Comparison of ENCODE assay signal across 21 cellular contexts in genomic region chr11:57699813-57700212, GRCh38. TPM values are rescaled to one million over a fixed set of nuclear protein-coding genes. Genes with fewer than 3 reads are reported as not detected.
A peak's percentile ranks its signal among the peaks of the same experiment; 100 is the strongest.
DNase-seq lines count a peak whose midpoint lies in the region; ATAC-seq, FAIRE-seq and TF ChIP-seq lines count a peak whose summit lies in the region.
"Had no signal": no experiment of that assay in that cellular context is flagged by ENCODE, and none has a peak within 500 bp of the region (broad histone marks: within the 10 kb centered on the region; RNA-seq: fewer than 3 reads in every experiment).

No MANE protein-coding gene starts in this region.

- no peak overlapping the region for H3K9ac ChIP-seq in K562 (ENCODE audit: insufficient read depth in 1 of 2, low read depth in 2 of 2, low read length in 2 of 2)

- DNase-seq in activated CD4-positive, alpha-beta memory T cell treated with anti-CD3 and anti-CD28 coated beads for 36 hours = no peak
- no peak for DNase-seq in activated CD4-positive, alpha-beta memory T cell treated with anti-CD3 and anti-CD28 coated beads, Interleukin-2, amount 10 ng/mL, durations not matched to agents 7 days and 5 days
- DNase-seq in activated naive CD4-positive, alpha-beta T cell treated with anti-CD3 and anti-CD28 coated beads for 36 hours = no peak
- DNase-seq in K562 (ENCODE audit: extremely low read depth in 1 of 4, low spot score in 3 of 4) (no peak), NCI-H1048 (lab: John Stamatoyannopoulos, UW) (no peak)
- no peak for DNase-seq in stimulated activated effector memory CD8-positive, alpha-beta T cell treated with anti-CD3 and anti-CD28 coated beads, Interleukin-12 subunit alpha, Interleukin-12 subunit beta, amount 100 ng/mL, for 72 hours (ENCODE audit: low spot score in 2 of 2)
- DNase-seq: CD8-positive, alpha-beta T cell; COR-L47; DMS153; DMS79 treated with DMSO at 0.1 percent for 48 hours; EL had no signal

- POLR2A ChIA-PET in activated CD4-positive, alpha-beta memory T cell treated with anti-CD3 and anti-CD28 coated beads for 36 hours (lab: Charles Lee) = interaction anchor here (0.8 kb wide), 1 partner anchor 10 kb away, joined by 4 read pairs; no protein-coding TSS in a partner anchor
- POLR2A ChIA-PET in activated CD4-positive, alpha-beta memory T cell treated with anti-CD3 and anti-CD28 coated beads, Interleukin-2, amount 10 ng/mL, durations not matched to agents 7 days and 5 days (lab: Charles Lee) = interaction anchor here (1.0 kb wide), 1 partner anchor 12 kb away, joined by 6 read pairs; the partner anchor contains the start of genes MED19 and TMX2
- POLR2A ChIA-PET in K562 (lab: Yijun Ruan, JAX) = interaction anchor here (0.9 kb wide), 1 partner anchor 12 kb away, joined by 3 read pairs; no protein-coding TSS in a partner anchor

- H3K9me3 ChIP-seq in K562 (replicated peaks; ENCODE audit: control insufficient read depth, insufficient read depth, low read depth, low read length) = no peaks in the 10 kb centered on the region

- no TSS peak for BruUV-seq in K562 (replicated peaks; lab: Mats Ljungman, UMichigan)

- CTCF ChIA-PET in activated CD4-positive, alpha-beta memory T cell treated with anti-CD3 and anti-CD28 coated beads for 36 hours (lab: Charles Lee) = no interaction called here
- CTCF ChIA-PET in activated CD4-positive, alpha-beta memory T cell treated with anti-CD3 and anti-CD28 coated beads, Interleukin-2, amount 10 ng/mL, durations not matched to agents 7 days and 5 days (lab: Charles Lee) = interaction anchor here (1.8 kb wide), 1 partner anchor 100 kb away, joined by 5 read pairs; no protein-coding TSS in a partner anchor
- CTCF ChIA-PET in activated naive CD4-positive, alpha-beta T cell treated with anti-CD3 and anti-CD28 coated beads for 36 hours (lab: Charles Lee) = interaction anchor here (0.5 kb wide), 1 partner anchor 175 kb away, joined by 3 read pairs; no protein-coding TSS in a partner anchor
- CTCF ChIA-PET in K562 (lab: Yijun Ruan, JAX; ENCODE audit: low intra/inter-chr PET ratio) = no interaction called here

- no peak; the same call in 2 of the 3 replicates for ATAC-seq in K562
- no peak for ATAC-seq in stimulated activated effector memory CD8-positive, alpha-beta T cell treated with anti-CD3 and anti-CD28 coated beads, Interleukin-12 subunit alpha, Interleukin-12 subunit beta, amount 100 ng/mL, for 72 hours
- no peak for ATAC-seq in GM18909 (IDR thresholded peaks at IDR 0.05; ENCODE audit: poor library complexity, unreplicated experiment)
- ATAC-seq: CD8-positive, alpha-beta T cell had no signal

- no peaks in the 10 kb centered on the region for H3K79me2 ChIP-seq in K562 (ENCODE audit: control insufficient read depth, insufficient read depth, low read length)

- no peak for FAIRE-seq in K562 (lab: Jason Lieb, UNC)
- FAIRE-seq: D721Med, G401.6, GM12891, GM19239, H54, HTR-8/SVneo had no signal

- H3K9me3 Mint-ChIP-seq in activated CD4-positive, alpha-beta memory T cell treated with anti-CD3 and anti-CD28 coated beads for 36 hours = no peaks in the 10 kb centered on the region
- H3K9me3 Mint-ChIP-seq in activated CD4-positive, alpha-beta memory T cell treated with anti-CD3 and anti-CD28 coated beads, Interleukin-2, amount 10 ng/mL, durations not matched to agents 7 days and 5 days = no peaks in the 10 kb centered on the region
- no peaks in the 10 kb centered on the region for H3K9me3 Mint-ChIP-seq in activated naive CD4-positive, alpha-beta T cell treated with anti-CD3 and anti-CD28 coated beads, Interleukin-2, amount 50 U/mL, for 24 hours
- H3K9me3 Mint-ChIP-seq in activated naive CD4-positive, alpha-beta T cell treated with anti-CD3 and anti-CD28 coated beads for 36 hours = no peaks in the 10 kb centered on the region
- H3K9me3 Mint-ChIP-seq in stimulated activated effector memory CD8-positive, alpha-beta T cell treated with anti-CD3 and anti-CD28 coated beads, Interleukin-12 subunit alpha, Interleukin-12 subunit beta, amount 100 ng/mL, for 72 hours = no peaks in the 10 kb centered on the region
- H3K9me3 Mint-ChIP-seq: CD8-positive, alpha-beta T cell had no signal

- in situ Hi-C loops in K562 (cut with MboI) = no loop called here

- no peak overlapping the region for H2AFZ ChIP-seq in K562 (ENCODE audit: low read depth, low read length)

- TF ChIP-seq RAD21 in K562 (CRISPR knock-in tag; conservative IDR thresholded peaks at IDR 0.05 in 1 of 2, IDR thresholded peaks at IDR 0.05 in 1 of 2) = no peak

- H4K20me1 ChIP-seq in K562 (replicated peaks; ENCODE audit: control insufficient read depth, insufficient read depth, low read length) = no peaks in the 10 kb centered on the region

- no peak overlapping the region for H3K4me3 ChIP-seq in K562

- no peak overlapping the region for H3K27ac ChIP-seq in K562 (ENCODE audit: extremely low read depth, low read depth, low read length)
- H3K27ac ChIP-seq: 22Rv1 had no signal

- TF ChIP-seq CTCF in K562 (IDR thresholded peaks at IDR 0.05 in 2 of 3, conservative IDR thresholded peaks at IDR 0.05 in 1 of 3; ENCODE audit: insufficient read depth in 2 of 3, low read depth in 1 of 3, low read length in 3 of 3) = no peak

- peak overlapping the region; percentile 24 for H3K27ac Mint-ChIP-seq in activated CD4-positive, alpha-beta memory T cell treated with anti-CD3 and anti-CD28 coated beads for 36 hours
- no peak overlapping the region for H3K27ac Mint-ChIP-seq in activated CD4-positive, alpha-beta memory T cell treated with anti-CD3 and anti-CD28 coated beads, Interleukin-2, amount 10 ng/mL, durations not matched to agents 7 days and 5 days
- H3K27ac Mint-ChIP-seq in activated naive CD4-positive, alpha-beta T cell treated with anti-CD3 and anti-CD28 coated beads, Interleukin-2, amount 50 U/mL, for 24 hours = peak overlapping the region; percentile 57
- no peak overlapping the region for H3K27ac Mint-ChIP-seq in activated naive CD4-positive, alpha-beta T cell treated with anti-CD3 and anti-CD28 coated beads for 36 hours
- H3K27ac Mint-ChIP-seq in stimulated activated effector memory CD8-positive, alpha-beta T cell treated with anti-CD3 and anti-CD28 coated beads, Interleukin-12 subunit alpha, Interleukin-12 subunit beta, amount 100 ng/mL, for 72 hours = peak overlapping the region; percentile 78
- H3K27ac Mint-ChIP-seq: CD14-positive monocyte; CD8-positive, alpha-beta T cell had no signal

- intact Hi-C loops in activated CD4-positive, alpha-beta memory T cell treated with anti-CD3 and anti-CD28 coated beads for 36 hours (cut with micrococcal nuclease) = no loop called here
- intact Hi-C loops in activated naive CD4-positive, alpha-beta T cell treated with anti-CD3 and anti-CD28 coated beads for 36 hours (cut with micrococcal nuclease) = no loop called here
- intact Hi-C loops in K562 (cut with micrococcal nuclease) = no loop called here

- no peak for TF ChIP-seq POLR2A in K562 (conservative IDR thresholded peaks at IDR 0.05)

- H3K36me3 ChIP-seq in K562 (ENCODE audit: control insufficient read depth, insufficient read depth, low read length) = peaks cover 78% of the 10 kb centered on the region

- H3K36me3 Mint-ChIP-seq in activated CD4-positive, alpha-beta memory T cell treated with anti-CD3 and anti-CD28 coated beads for 36 hours = peaks cover 41% of the 10 kb centered on the region
- peaks cover 65% of the 10 kb centered on the region for H3K36me3 Mint-ChIP-seq in activated CD4-positive, alpha-beta memory T cell treated with anti-CD3 and anti-CD28 coated beads, Interleukin-2, amount 10 ng/mL, durations not matched to agents 7 days and 5 days (ENCODE audit: low read depth)
- H3K36me3 Mint-ChIP-seq in activated naive CD4-positive, alpha-beta T cell treated with anti-CD3 and anti-CD28 coated beads, Interleukin-2, amount 50 U/mL, for 24 hours = peaks cover 13% of the 10 kb centered on the region
- H3K36me3 Mint-ChIP-seq in activated naive CD4-positive, alpha-beta T cell treated with anti-CD3 and anti-CD28 coated beads for 36 hours (ENCODE audit: low read depth) = peaks cover 29% of the 10 kb centered on the region
- peaks cover 100% of the 10 kb centered on the region for H3K36me3 Mint-ChIP-seq in stimulated activated effector memory CD8-positive, alpha-beta T cell treated with anti-CD3 and anti-CD28 coated beads, Interleukin-12 subunit alpha, Interleukin-12 subunit beta, amount 100 ng/mL, for 72 hours

- no peak overlapping the region for H3K4me3 Mint-ChIP-seq in activated CD4-positive, alpha-beta memory T cell treated with anti-CD3 and anti-CD28 coated beads for 36 hours
- no peak overlapping the region for H3K4me3 Mint-ChIP-seq in activated CD4-positive, alpha-beta memory T cell treated with anti-CD3 and anti-CD28 coated beads, Interleukin-2, amount 10 ng/mL, durations not matched to agents 7 days and 5 days
- H3K4me3 Mint-ChIP-seq in activated naive CD4-positive, alpha-beta T cell treated with anti-CD3 and anti-CD28 coated beads, Interleukin-2, amount 50 U/mL, for 24 hours = no peak overlapping the region
- no peak overlapping the region for H3K4me3 Mint-ChIP-seq in activated naive CD4-positive, alpha-beta T cell treated with anti-CD3 and anti-CD28 coated beads for 36 hours
- H3K4me3 Mint-ChIP-seq in stimulated activated effector memory CD8-positive, alpha-beta T cell treated with anti-CD3 and anti-CD28 coated beads, Interleukin-12 subunit alpha, Interleukin-12 subunit beta, amount 100 ng/mL, for 72 hours = no peak overlapping the region
- H3K4me3 Mint-ChIP-seq: CD14-positive monocyte; CD8-positive, alpha-beta T cell had no signal

- no peak overlapping the region for H3K4me2 ChIP-seq in K562 (ENCODE audit: insufficient read depth, low read length)

- 88% methylated on average over 7 of the region's 10 CpGs for WGBS in K562 (ENCODE audit: insufficient coverage, low coverage, missing lambda C conversion rate)

- H3K27me3 ChIP-seq in K562 (ENCODE audit: control insufficient read depth in 2 of 2, insufficient read depth in 2 of 2, low read length in 2 of 2) = no peaks in the 10 kb centered on the region

- H3K4me1 Mint-ChIP-seq in activated CD4-positive, alpha-beta memory T cell treated with anti-CD3 and anti-CD28 coated beads for 36 hours (ENCODE audit: low read depth) = no peaks in the 10 kb centered on the region
- no peaks in the 10 kb centered on the region for H3K4me1 Mint-ChIP-seq in activated CD4-positive, alpha-beta memory T cell treated with anti-CD3 and anti-CD28 coated beads, Interleukin-2, amount 10 ng/mL, durations not matched to agents 7 days and 5 days
- H3K4me1 Mint-ChIP-seq in activated naive CD4-positive, alpha-beta T cell treated with anti-CD3 and anti-CD28 coated beads, Interleukin-2, amount 50 U/mL, for 24 hours = no peaks in the 10 kb centered on the region
- H3K4me1 Mint-ChIP-seq in activated naive CD4-positive, alpha-beta T cell treated with anti-CD3 and anti-CD28 coated beads for 36 hours (ENCODE audit: low read depth) = no peaks in the 10 kb centered on the region
- H3K4me1 Mint-ChIP-seq in stimulated activated effector memory CD8-positive, alpha-beta T cell treated with anti-CD3 and anti-CD28 coated beads, Interleukin-12 subunit alpha, Interleukin-12 subunit beta, amount 100 ng/mL, for 72 hours = no peaks in the 10 kb centered on the region
- H3K4me1 Mint-ChIP-seq: CD14-positive monocyte had no signal

- no peaks in the 10 kb centered on the region for H3K4me1 ChIP-seq in K562 (replicated peaks in 1 of 2; ENCODE audit: control insufficient read depth in 2 of 2, insufficient read depth in 2 of 2, low read length in 2 of 2)

- no peaks in the 10 kb centered on the region for H3K9me1 ChIP-seq in K562 (ENCODE audit: control insufficient read depth, insufficient read depth, low read length)

- no peak for TF ChIP-seq EP300 in K562 (IDR thresholded peaks at IDR 0.05; ENCODE audit: low read length)

- no peaks in the 10 kb centered on the region for H3K27me3 Mint-ChIP-seq in activated CD4-positive, alpha-beta memory T cell treated with anti-CD3 and anti-CD28 coated beads for 36 hours
- no peaks in the 10 kb centered on the region for H3K27me3 Mint-ChIP-seq in activated CD4-positive, alpha-beta memory T cell treated with anti-CD3 and anti-CD28 coated beads, Interleukin-2, amount 10 ng/mL, durations not matched to agents 7 days and 5 days
- H3K27me3 Mint-ChIP-seq in activated naive CD4-positive, alpha-beta T cell treated with anti-CD3 and anti-CD28 coated beads, Interleukin-2, amount 50 U/mL, for 24 hours = no peaks in the 10 kb centered on the region
- H3K27me3 Mint-ChIP-seq in activated naive CD4-positive, alpha-beta T cell treated with anti-CD3 and anti-CD28 coated beads for 36 hours (ENCODE audit: low read depth) = no peaks in the 10 kb centered on the region

RNA-seq across cellular contexts. Expression of gene MED19, which starts 12.2 kb away (rescaled TPM):
- total RNA-seq in activated CD4-positive, alpha-beta memory T cell treated with anti-CD3 and anti-CD28 coated beads for 36 hours = 10 to 100 TPM; 12.9 to 14.1 TPM
- 10 to 100 TPM; 13.9 to 14.1 TPM for total RNA-seq in activated CD4-positive, alpha-beta memory T cell treated with anti-CD3 and anti-CD28 coated beads, Interleukin-2, amount 10 ng/mL, durations not matched to agents 7 days and 5 days
- total RNA-seq in activated naive CD4-positive, alpha-beta T cell treated with anti-CD3 and anti-CD28 coated beads for 36 hours = 1 to 10 TPM; 8.2 to 9.0 TPM
- 14.1 and 17.9 TPM in 2 replicates for total RNA-seq in K562 (2011; cell fraction: chromatin; rRNA removed; ENCODE audit: low replicate concordance)
- 13.6 and 15.0 TPM in 2 replicates for total RNA-seq in K562 (2011; cell fraction: nucleolus; rRNA removed)
- total RNA-seq in K562 (2011; cell fraction: nucleoplasm; rRNA removed) = 11.6 and 12.5 TPM in 2 replicates
- total RNA-seq in K562 (2014; rRNA removed) (19.3 and 23.5 TPM in 2 replicates), K562 (2014; rRNA removed; fragmentation: Illumina TruSeq; extraction: Trizol) (13.9 and 14.9 TPM in 2 replicates), K562 (2015; rRNA removed; fragmentation: Illumina TruSeq; extraction: Trizol) (15.0 and 17.2 TPM in 2 replicates), K562 (2021) (13.7 and 14.0 TPM in 2 replicates)
- polyA plus RNA-seq in K562 (2011; rRNA removed) (16.4 and 19.2 TPM in 2 replicates), K562 (2014; fragmentation: Illumina TruSeq; extraction: Trizol) (17.7 and 19.8 TPM in 2 replicates), K562 (2014; fragmentation: Nextera tagmentation; extraction: Ambion mirVana) (1 to 10 TPM; 7.3 to 7.9 TPM), K562 (2014; rRNA removed) (15.9 and 22.1 TPM in 2 replicates)
- polyA plus RNA-seq in K562 (2011; cell fraction: cytosol; rRNA removed) = 22.5 and 55.4 TPM in 2 replicates
- 15.2 and 18.3 TPM in 2 replicates for polyA plus RNA-seq in K562 (2011; cell fraction: nucleus; rRNA removed)
- polyA plus RNA-seq in K562 (2012) = 15.4 and 19.6 TPM in 2 replicates
- polyA minus RNA-seq in K562 (2011; rRNA and poly(A)+ RNA removed) = 7.4 and 10.3 TPM in 2 replicates
- 4.0 and 5.4 TPM in 2 replicates for polyA minus RNA-seq in K562 (2011; cell fraction: cytosol; rRNA and poly(A)+ RNA removed)
- 4.7 and 5.3 TPM in 2 replicates for polyA minus RNA-seq in K562 (2011; cell fraction: nucleus; rRNA and poly(A)+ RNA removed)

RNA-seq across cellular contexts. Expression of gene TMX2, which starts 12.6 kb away (rescaled TPM):
- 10 to 100 TPM; 54.9 to 57.2 TPM for total RNA-seq in activated CD4-positive, alpha-beta memory T cell treated with anti-CD3 and anti-CD28 coated beads for 36 hours
- 10 to 100 TPM; 47.0 to 53.6 TPM for total RNA-seq in activated CD4-positive, alpha-beta memory T cell treated with anti-CD3 and anti-CD28 coated beads, Interleukin-2, amount 10 ng/mL, durations not matched to agents 7 days and 5 days
- 10 to 100 TPM; 49.8 to 54.7 TPM for total RNA-seq in activated naive CD4-positive, alpha-beta T cell treated with anti-CD3 and anti-CD28 coated beads for 36 hours
- total RNA-seq in K562 (2011; cell fraction: chromatin; rRNA removed; ENCODE audit: low replicate concordance) = 254 and 323 TPM in 2 replicates
- 286 and 299 TPM in 2 replicates for total RNA-seq in K562 (2011; cell fraction: nucleolus; rRNA removed)
- total RNA-seq in K562 (2011; cell fraction: nucleoplasm; rRNA removed) = 359 and 435 TPM in 2 replicates
- total RNA-seq in K562 (2014; rRNA removed) (184 and 195 TPM in 2 replicates), K562 (2014; rRNA removed; fragmentation: Illumina TruSeq; extraction: Trizol) (232 and 235 TPM in 2 replicates), K562 (2015; rRNA removed; fragmentation: Illumina TruSeq; extraction: Trizol) (215 and 227 TPM in 2 replicates), K562 (2021) (175 and 176 TPM in 2 replicates)
- polyA plus RNA-seq in K562 (2011; rRNA removed) (169 and 192 TPM in 2 replicates), K562 (2014; fragmentation: Illumina TruSeq; extraction: Trizol) (243 and 281 TPM in 2 replicates), K562 (2014; fragmentation: Nextera tagmentation; extraction: Ambion mirVana) (100 to 1,000 TPM; 381 to 433 TPM), K562 (2014; rRNA removed) (218 and 224 TPM in 2 replicates)
- polyA plus RNA-seq in K562 (2011; cell fraction: cytosol; rRNA removed) = 147 and 153 TPM in 2 replicates
- 239 and 329 TPM in 2 replicates for polyA plus RNA-seq in K562 (2011; cell fraction: nucleus; rRNA removed)
- 152 and 169 TPM in 2 replicates for polyA plus RNA-seq in K562 (2012)
- 211 and 260 TPM in 2 replicates for polyA minus RNA-seq in K562 (2011; rRNA and poly(A)+ RNA removed)
- polyA minus RNA-seq in K562 (2011; cell fraction: cytosol; rRNA and poly(A)+ RNA removed) = 74.3 and 111 TPM in 2 replicates
- 62.1 and 97.1 TPM in 2 replicates for polyA minus RNA-seq in K562 (2011; cell fraction: nucleus; rRNA and poly(A)+ RNA removed)

RNA-seq across cellular contexts. Expression of gene ZDHHC5, which starts 31.9 kb away (rescaled TPM):
- total RNA-seq in activated CD4-positive, alpha-beta memory T cell treated with anti-CD3 and anti-CD28 coated beads for 36 hours = 10 to 100 TPM; 56.8 to 65.5 TPM
- 10 to 100 TPM; 77.6 to 86.6 TPM for total RNA-seq in activated CD4-positive, alpha-beta memory T cell treated with anti-CD3 and anti-CD28 coated beads, Interleukin-2, amount 10 ng/mL, durations not matched to agents 7 days and 5 days
- 10 to 100 TPM; 38.5 to 46.6 TPM for total RNA-seq in activated naive CD4-positive, alpha-beta T cell treated with anti-CD3 and anti-CD28 coated beads for 36 hours
- total RNA-seq in K562 (2011; cell fraction: chromatin; rRNA removed; ENCODE audit: low replicate concordance) = 76.0 and 93.5 TPM in 2 replicates
- total RNA-seq in K562 (2011; cell fraction: nucleolus; rRNA removed) = 71.7 and 85.6 TPM in 2 replicates
- total RNA-seq in K562 (2011; cell fraction: nucleoplasm; rRNA removed) = 89.7 and 107 TPM in 2 replicates
- total RNA-seq in K562 (2014; rRNA removed) (22.5 and 30.0 TPM in 2 replicates), K562 (2014; rRNA removed; fragmentation: Illumina TruSeq; extraction: Trizol) (31.3 and 35.6 TPM in 2 replicates), K562 (2015; rRNA removed; fragmentation: Illumina TruSeq; extraction: Trizol) (35.9 and 37.1 TPM in 2 replicates), K562 (2021) (46.3 and 51.8 TPM in 2 replicates)
- polyA plus RNA-seq in K562 (2011; rRNA removed) (41.6 and 44.7 TPM in 2 replicates), K562 (2014; fragmentation: Illumina TruSeq; extraction: Trizol) (51.5 and 64.2 TPM in 2 replicates), K562 (2014; fragmentation: Nextera tagmentation; extraction: Ambion mirVana) (1 to 10 TPM; 3.8 to 8.8 TPM), K562 (2014; rRNA removed) (36.4 and 39.1 TPM in 2 replicates)
- polyA plus RNA-seq in K562 (2011; cell fraction: cytosol; rRNA removed) = 40.7 and 51.6 TPM in 2 replicates
- 41.7 and 67.0 TPM in 2 replicates for polyA plus RNA-seq in K562 (2011; cell fraction: nucleus; rRNA removed)
- 43.5 and 44.2 TPM in 2 replicates for polyA plus RNA-seq in K562 (2012)
- 66.4 and 78.8 TPM in 2 replicates for polyA minus RNA-seq in K562 (2011; rRNA and poly(A)+ RNA removed)
- polyA minus RNA-seq in K562 (2011; cell fraction: cytosol; rRNA and poly(A)+ RNA removed) = 28.8 and 38.3 TPM in 2 replicates
- polyA minus RNA-seq in K562 (2011; cell fraction: nucleus; rRNA and poly(A)+ RNA removed) = 24.6 and 29.2 TPM in 2 replicates

RNA-seq across cellular contexts. Expression of gene SELENOH, which starts 41.5 kb away (rescaled TPM):
- total RNA-seq in activated CD4-positive, alpha-beta memory T cell treated with anti-CD3 and anti-CD28 coated beads for 36 hours = 100 to 1,000 TPM; 235 to 252 TPM
- total RNA-seq in activated CD4-positive, alpha-beta memory T cell treated with anti-CD3 and anti-CD28 coated beads, Interleukin-2, amount 10 ng/mL, durations not matched to agents 7 days and 5 days = 100 to 1,000 TPM; 148 to 162 TPM
- total RNA-seq in activated naive CD4-positive, alpha-beta T cell treated with anti-CD3 and anti-CD28 coated beads for 36 hours = 100 to 1,000 TPM; 249 to 282 TPM
- total RNA-seq in K562 (2011; cell fraction: chromatin; rRNA removed; ENCODE audit: low replicate concordance) = 83.6 and 114 TPM in 2 replicates
- 79.0 and 105 TPM in 2 replicates for total RNA-seq in K562 (2011; cell fraction: nucleolus; rRNA removed)
- 100 and 130 TPM in 2 replicates for total RNA-seq in K562 (2011; cell fraction: nucleoplasm; rRNA removed)
- total RNA-seq in K562 (2014; rRNA removed) = 254 and 261 TPM in 2 replicates
- total RNA-seq in K562 (2014; rRNA removed; fragmentation: Illumina TruSeq; extraction: Trizol) = 47.8 and 49.2 TPM in 2 replicates
- total RNA-seq in K562 (2015; rRNA removed; fragmentation: Illumina TruSeq; extraction: Trizol) = 118 and 136 TPM in 2 replicates
- total RNA-seq in K562 (2021) = 194 and 216 TPM in 2 replicates
- polyA plus RNA-seq in K562 (2011; rRNA removed) = 116 and 120 TPM in 2 replicates
- polyA plus RNA-seq in K562 (2011; cell fraction: cytosol; rRNA removed) = 130 and 220 TPM in 2 replicates
- polyA plus RNA-seq in K562 (2011; cell fraction: nucleus; rRNA removed) = 80.1 and 86.3 TPM in 2 replicates
- 164 and 181 TPM in 2 replicates for polyA plus RNA-seq in K562 (2012)
- 33.9 and 70.6 TPM in 2 replicates for polyA plus RNA-seq in K562 (2014; fragmentation: Illumina TruSeq; extraction: Trizol)
- 10 to 100 TPM; 16.6 to 39.5 TPM for polyA plus RNA-seq in K562 (2014; fragmentation: Nextera tagmentation; extraction: Ambion mirVana)
- 278 and 299 TPM in 2 replicates for polyA plus RNA-seq in K562 (2014; rRNA removed)
- 18.6 and 22.8 TPM in 2 replicates for polyA minus RNA-seq in K562 (2011; rRNA and poly(A)+ RNA removed)
- 22.3 and 25.8 TPM in 2 replicates for polyA minus RNA-seq in K562 (2011; cell fraction: cytosol; rRNA and poly(A)+ RNA removed)
- 33.8 and 45.2 TPM in 2 replicates for polyA minus RNA-seq in K562 (2011; cell fraction: nucleus; rRNA and poly(A)+ RNA removed)

RNA-seq across cellular contexts. Expression of gene CLP1, which starts 42.3 kb away (rescaled TPM):
- 10 to 100 TPM; 13.9 to 15.2 TPM for total RNA-seq in activated CD4-positive, alpha-beta memory T cell treated with anti-CD3 and anti-CD28 coated beads for 36 hours
- 10 to 100 TPM; 14.8 to 17.5 TPM for total RNA-seq in activated CD4-positive, alpha-beta memory T cell treated with anti-CD3 and anti-CD28 coated beads, Interleukin-2, amount 10 ng/mL, durations not matched to agents 7 days and 5 days
- 10 to 100 TPM; 11.3 to 14.2 TPM for total RNA-seq in activated naive CD4-positive, alpha-beta T cell treated with anti-CD3 and anti-CD28 coated beads for 36 hours
- 15.6 and 22.6 TPM in 2 replicates for total RNA-seq in K562 (2011; cell fraction: chromatin; rRNA removed; ENCODE audit: low replicate concordance)
- 14.6 and 18.2 TPM in 2 replicates for total RNA-seq in K562 (2011; cell fraction: nucleolus; rRNA removed)
- total RNA-seq in K562 (2011; cell fraction: nucleoplasm; rRNA removed) = 13.2 and 13.8 TPM in 2 replicates
- total RNA-seq in K562 (2014; rRNA removed) = 19.1 and 20.0 TPM in 2 replicates
- total RNA-seq in K562 (2014; rRNA removed; fragmentation: Illumina TruSeq; extraction: Trizol) = 27.8 and 28.6 TPM in 2 replicates
- 26.3 and 27.8 TPM in 2 replicates for total RNA-seq in K562 (2015; rRNA removed; fragmentation: Illumina TruSeq; extraction: Trizol)
- total RNA-seq in K562 (2021) = 21.5 and 23.7 TPM in 2 replicates
- polyA plus RNA-seq in K562 (2011; rRNA removed) = 22.2 and 31.9 TPM in 2 replicates
- polyA plus RNA-seq in K562 (2011; cell fraction: cytosol; rRNA removed) = 32.3 and 33.7 TPM in 2 replicates
- polyA plus RNA-seq in K562 (2011; cell fraction: nucleus; rRNA removed) = 13.3 and 14.0 TPM in 2 replicates
- 14.4 and 26.1 TPM in 2 replicates for polyA plus RNA-seq in K562 (2012)
- 24.9 and 30.3 TPM in 2 replicates for polyA plus RNA-seq in K562 (2014; fragmentation: Illumina TruSeq; extraction: Trizol)
- polyA plus RNA-seq in K562 (2014; fragmentation: Nextera tagmentation; extraction: Ambion mirVana) = 10 to 100 TPM; 45.6 to 46.2 TPM
- polyA plus RNA-seq in K562 (2014; rRNA removed) = 23.4 and 26.5 TPM in 2 replicates
- 29.5 and 35.2 TPM in 2 replicates for polyA minus RNA-seq in K562 (2011; rRNA and poly(A)+ RNA removed)
- 7.9 and 11.1 TPM in 2 replicates for polyA minus RNA-seq in K562 (2011; cell fraction: cytosol; rRNA and poly(A)+ RNA removed)
- polyA minus RNA-seq in K562 (2011; cell fraction: nucleus; rRNA and poly(A)+ RNA removed) = 5.3 and 8.4 TPM in 2 replicates

Comparison
In these comparisons a context has a peak if more than half of its experiments do, and no peak if none do; other contexts are left out.
1. H3K27ac Mint-ChIP-seq: peak in activated CD4-positive, alpha-beta memory T cell treated with anti-CD3 and anti-CD28 coated beads for 36 hours (single experiment), activated naive CD4-positive, alpha-beta T cell treated with anti-CD3 and anti-CD28 coated beads, Interleukin-2, amount 50 U/mL, for 24 hours (single experiment) and stimulated activated effector memory CD8-positive, alpha-beta T cell treated with anti-CD3 and anti-CD28 coated beads, Interleukin-12 subunit alpha, Interleukin-12 subunit beta, amount 100 ng/mL, for 72 hours (single experiment); none in activated CD4-positive, alpha-beta memory T cell treated with anti-CD3 and anti-CD28 coated beads, Interleukin-2, amount 10 ng/mL, durations not matched to agents 7 days and 5 days (single experiment) and activated naive CD4-positive, alpha-beta T cell treated with anti-CD3 and anti-CD28 coated beads for 36 hours (single experiment).
2. CTCF ChIA-PET loops: an anchor here in activated CD4-positive, alpha-beta memory T cell treated with anti-CD3 and anti-CD28 coated beads, Interleukin-2, amount 10 ng/mL, durations not matched to agents 7 days and 5 days (1.8 kb wide) and activated naive CD4-positive, alpha-beta T cell treated with anti-CD3 and anti-CD28 coated beads for 36 hours (0.5 kb wide); none called in activated CD4-positive, alpha-beta memory T cell treated with anti-CD3 and anti-CD28 coated beads for 36 hours and K562.